In genomic region chr3:63980019-63980418, GRCh38 we compare ENCODE assay signal across 18 cellular contexts. TPM values are rescaled to one million over a fixed set of nuclear protein-coding genes. Genes with fewer than 3 reads are reported as not detected.
A peak's percentile ranks its signal among the peaks of the same experiment; 100 is the strongest.
DNase-seq lines count a peak whose midpoint lies in the region; ATAC-seq and TF ChIP-seq lines count a peak whose summit lies in the region.
"Had no signal": no experiment of that assay in that cellular context is flagged by ENCODE, and none has a peak within 500 bp of the region (broad histone marks: within the 10 kb centered on the region; RNA-seq: fewer than 3 reads in every experiment).

No MANE protein-coding gene starts in this region.

- POLR2A ChIA-PET in T-cell (lab: Charles Lee) = interaction anchor here (1.0 to 4.4 kb wide), 4 partner anchors 13 to 29 kb away, joined by 3 to 119 read pairs (median 10); no protein-coding TSS in a partner anchor

- peak overlapping the region; percentile 89 for H3K4me3 Mint-ChIP-seq in T-helper 2 cell treated with Interferon-gamma antibody and Interleukin-4, amounts not matched to agents 5 μg/mL and 100 μg/mL, for 36 hours
- peak overlapping the region; percentile 65 to 88 (median 80) for H3K4me3 Mint-ChIP-seq in T-cell
- H3K4me3 Mint-ChIP-seq in central memory CD8-positive, alpha-beta T cell = peak overlapping the region; percentile 83
- H3K4me3 Mint-ChIP-seq: activated B cell treated with CpG ODN at 0.5 μM for 24 hours, GM23338 had no signal

- no peaks in the 10 kb centered on the region for H3K27me3 ChIP-seq in neutrophil
- H3K27me3 ChIP-seq: gastrocnemius medialis had no signal

- CTCF ChIA-PET in T-cell (lab: Charles Lee) = interaction anchor here (0.7 to 7.0 kb wide), 10 partner anchors 12 to 43 kb away, joined by 3 to 220 read pairs (median 14); partner anchors contain the start of gene PSMD6 (in 1 of the 2)

- no peak for DNase-seq in T-helper 2 cell treated with Interferon-gamma antibody and Interleukin-4, amounts not matched to agents 5 μg/mL and 100 μg/mL, for 36 hours (ENCODE audit: low spot score)
- DNase-seq in T-helper 2 cell (no peak), T-cell (no peak), sciatic nerve (ENCODE audit: low spot score) (no peak), NCI-H345 treated with DMSO at 0.1 percent for 48 hours (lab: John Stamatoyannopoulos, UW; ENCODE audit: unreplicated experiment) (no peak)
- DNase-seq in central memory CD8-positive, alpha-beta T cell (ENCODE audit: low spot score in 2 of 2) = no peak
- DNase-seq: 8988T; activated B cell treated with CpG ODN at 0.5 μM for 24 hours; activated effector memory CD4-positive, alpha-beta T cell treated with Interleukin-2 at 50 U/mL for 16 hours; C1 segment of cervical spinal cord; gastrocnemius medialis; mesenchymal stem cell; NCI-H1092; occipital lobe; stimulated activated naive CD4-positive, alpha-beta T cell treated with Interleukin-2 at 50 U/mL for 16 hours had no signal

- H3K4me1 ChIP-seq in neutrophil (ENCODE audit: control insufficient read depth in 1 of 2, insufficient read depth in 1 of 2, low read depth in 1 of 2, low read length in 1 of 2) = peaks cover 49 to 54% of the 10 kb centered on the region in 2 experiments

- H3K9me3 ChIP-seq in neutrophil = no peaks in the 10 kb centered on the region
- H3K9me3 ChIP-seq: gastrocnemius medialis had no signal

- no peaks in the 10 kb centered on the region for H3K9me3 Mint-ChIP-seq in T-helper 2 cell treated with Interferon-gamma antibody and Interleukin-4, amounts not matched to agents 5 μg/mL and 100 μg/mL, for 36 hours
- no peaks in the 10 kb centered on the region for H3K9me3 Mint-ChIP-seq in T-cell
- no peaks in the 10 kb centered on the region for H3K9me3 Mint-ChIP-seq in central memory CD8-positive, alpha-beta T cell
- H3K9me3 Mint-ChIP-seq: activated B cell treated with CpG ODN at 0.5 μM for 24 hours, GM23338 had no signal

- peaks cover 46% of the 10 kb centered on the region for H3K36me3 ChIP-seq in neutrophil

- ATAC-seq in T-cell (replicated peaks in 1 of 4) (no peak), sciatic nerve (no peak), GM19463 (IDR thresholded peaks at IDR 0.05; ENCODE audit: unreplicated experiment) (no peak)
- ATAC-seq in central memory CD8-positive, alpha-beta T cell (replicated peaks; ENCODE audit: extremely low read depth, poor library complexity, severe bottlenecking) = no peak
- ATAC-seq: gastrocnemius medialis, GM23338 had no signal

- H3K27ac Mint-ChIP-seq in T-helper 2 cell treated with Interferon-gamma antibody and Interleukin-4, amounts not matched to agents 5 μg/mL and 100 μg/mL, for 36 hours = peak overlapping the region; percentile 94
- H3K27ac Mint-ChIP-seq in T-cell = peak overlapping the region; percentile 88 to 96
- H3K27ac Mint-ChIP-seq in central memory CD8-positive, alpha-beta T cell (ENCODE audit: low read depth) = peak overlapping the region; percentile 88
- H3K27ac Mint-ChIP-seq: GM23338 had no signal

- H3K4me3 ChIP-seq in neutrophil (ENCODE audit: low read depth in 1 of 2, low read length in 1 of 2) = no peak overlapping the region
- H3K4me3 ChIP-seq: gastrocnemius medialis, GM23338 had no signal

- peaks cover 75% of the 10 kb centered on the region for H3K4me1 Mint-ChIP-seq in T-helper 2 cell treated with Interferon-gamma antibody and Interleukin-4, amounts not matched to agents 5 μg/mL and 100 μg/mL, for 36 hours (ENCODE audit: low read depth)
- H3K4me1 Mint-ChIP-seq in T-cell = peaks cover 83 to 92% (median 92%) of the 10 kb centered on the region in 3 donors
- peaks cover 80% of the 10 kb centered on the region for H3K4me1 Mint-ChIP-seq in central memory CD8-positive, alpha-beta T cell

- intact Hi-C loops in sciatic nerve (cut with DNase I) = no loop called here

- H3K27ac ChIP-seq in neutrophil = peak overlapping the region; percentile 90
- H3K27ac ChIP-seq: gastrocnemius medialis had no signal

- no peak for TF ChIP-seq CTCF in neutrophil (IDR thresholded peaks at IDR 0.05)

- H3K36me3 Mint-ChIP-seq in T-helper 2 cell treated with Interferon-gamma antibody and Interleukin-4, amounts not matched to agents 5 μg/mL and 100 μg/mL, for 36 hours (ENCODE audit: low read depth) = peaks cover 50% of the 10 kb centered on the region
- peaks cover 37% of the 10 kb centered on the region for H3K36me3 Mint-ChIP-seq in T-cell
- peaks cover 47% of the 10 kb centered on the region for H3K36me3 Mint-ChIP-seq in central memory CD8-positive, alpha-beta T cell (ENCODE audit: insufficient read depth)

- H3K27me3 Mint-ChIP-seq in T-helper 2 cell treated with Interferon-gamma antibody and Interleukin-4, amounts not matched to agents 5 μg/mL and 100 μg/mL, for 36 hours (ENCODE audit: low read depth) = no peaks in the 10 kb centered on the region
- H3K27me3 Mint-ChIP-seq in T-cell = no peaks in the 10 kb centered on the region
- no peaks in the 10 kb centered on the region for H3K27me3 Mint-ChIP-seq in central memory CD8-positive, alpha-beta T cell
- H3K27me3 Mint-ChIP-seq: activated B cell treated with CpG ODN at 0.5 μM for 24 hours had no signal

RNA-seq across cellular contexts. Expression of gene PSMD6, which starts 43.3 kb away (rescaled TPM):
- total RNA-seq in T-cell (10 to 100 TPM; 60.2 to 95.4 (median 73.2) TPM), sciatic nerve (49.2 TPM)
